ENCODE assay signal across 8 cellular contexts in the genomic region with DNA sequence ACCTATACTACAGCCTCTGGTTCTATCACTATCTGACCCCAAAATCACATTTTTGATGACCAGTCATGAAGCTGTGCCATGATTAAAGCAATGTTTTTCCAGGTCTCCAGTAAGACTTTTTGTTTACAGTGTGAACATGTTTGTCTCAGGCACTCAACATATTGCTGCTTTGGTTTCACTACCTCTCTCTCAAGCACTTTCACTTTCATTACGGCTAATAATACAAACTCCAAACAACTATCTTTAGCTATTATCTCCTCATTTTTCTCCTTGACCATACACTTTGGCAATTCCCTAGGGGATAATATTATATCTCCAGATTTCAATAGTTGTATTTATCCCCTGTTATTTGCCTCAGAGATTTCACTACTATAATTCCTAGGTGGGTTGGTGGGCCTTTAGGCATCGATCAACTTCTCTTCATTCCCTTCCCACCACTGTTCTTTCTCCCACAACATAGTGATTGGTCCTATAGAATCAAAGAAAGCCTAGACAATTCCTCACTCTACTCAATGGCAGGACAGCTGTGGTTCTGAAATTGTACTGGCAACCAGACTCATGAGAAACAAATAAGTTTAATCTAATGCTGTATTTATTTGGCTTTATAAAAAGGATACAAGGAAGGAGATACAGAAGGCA.
DNase-seq lines count a peak whose midpoint lies in the region; ATAC-seq and FAIRE-seq lines count a peak whose summit lies in the region.

No MANE protein-coding gene starts in this region.

- intact Hi-C loops in left ventricle myocardium superior (cut with micrococcal nuclease), result no loop called here
- intact Hi-C loops in activated T-helper 1 cell treated with anti-CD3 and anti-CD28 coated beads, Interleukin-12 subunit alpha, Interleukin-12 subunit beta, Interleukin-2, Interleukin-4 antibody, amounts not matched to agents 30 ng/mL and 10 ng/mL and 1 ng/mL, durations not matched to agents 14 hours and 24 hours and 36 hours (cut with micrococcal nuclease), result no loop called here

- H3K36me3 Mint-ChIP-seq in activated T-helper 1 cell treated with anti-CD3 and anti-CD28 coated beads, Interleukin-12 subunit alpha, Interleukin-12 subunit beta, Interleukin-2, Interleukin-4 antibody, amounts not matched to agents 30 ng/mL and 10 ng/mL and 1 ng/mL, durations not matched to agents 14 hours and 24 hours and 36 hours (ENCODE audit: low read depth), result no peaks in the 10 kb centered on the region

- no peak overlapping the region for H3K4me3 Mint-ChIP-seq in activated T-helper 1 cell treated with anti-CD3 and anti-CD28 coated beads, Interleukin-12 subunit alpha, Interleukin-12 subunit beta, Interleukin-2, Interleukin-4 antibody, amounts not matched to agents 30 ng/mL and 10 ng/mL and 1 ng/mL, durations not matched to agents 14 hours and 24 hours and 36 hours

- peak; percentile 84 for ATAC-seq in GM21576 (IDR thresholded peaks at IDR 0.05; ENCODE audit: unreplicated experiment)
- ATAC-seq in left ventricle myocardium superior, result peak; percentile 30

- no peaks in the 10 kb centered on the region for H3K27me3 Mint-ChIP-seq in activated T-helper 1 cell treated with anti-CD3 and anti-CD28 coated beads, Interleukin-12 subunit alpha, Interleukin-12 subunit beta, Interleukin-2, Interleukin-4 antibody, amounts not matched to agents 30 ng/mL and 10 ng/mL and 1 ng/mL, durations not matched to agents 14 hours and 24 hours and 36 hours (ENCODE audit: insufficient read depth)

- no peaks in the 10 kb centered on the region for H3K9me3 ChIP-seq in KOPT-K1 (ENCODE audit: insufficient read depth, low read length, poor library complexity, severe bottlenecking)

- H3K27ac Mint-ChIP-seq in activated T-helper 1 cell treated with anti-CD3 and anti-CD28 coated beads, Interleukin-12 subunit alpha, Interleukin-12 subunit beta, Interleukin-2, Interleukin-4 antibody, amounts not matched to agents 30 ng/mL and 10 ng/mL and 1 ng/mL, durations not matched to agents 14 hours and 24 hours and 36 hours, result no peak overlapping the region

- DNase-seq in GM18507 (ENCODE audit: extremely low spot score, insufficient read length, low read depth) (no peak), left ventricle myocardium superior (no peak), AG08396 (ENCODE audit: low spot score) (no peak), activated gamma-delta T cell (lab: John Stamatoyannopoulos, UW) (no peak)
- no peak for DNase-seq in activated T-helper 1 cell treated with anti-CD3 and anti-CD28 coated beads, Interleukin-12 subunit alpha, Interleukin-12 subunit beta, Interleukin-2, Interleukin-4 antibody, amounts not matched to agents 30 ng/mL and 10 ng/mL and 1 ng/mL, durations not matched to agents 14 hours and 24 hours and 36 hours (ENCODE audit: low spot score)
- no peak for DNase-seq in stimulated activated CD4-positive, alpha-beta T cell treated with anti-CD3 and anti-CD28 coated beads, Interleukin-2, amount 100 ng/mL, for 48 hours

- peaks cover 6% of the 10 kb centered on the region for H3K4me1 Mint-ChIP-seq in activated T-helper 1 cell treated with anti-CD3 and anti-CD28 coated beads, Interleukin-12 subunit alpha, Interleukin-12 subunit beta, Interleukin-2, Interleukin-4 antibody, amounts not matched to agents 30 ng/mL and 10 ng/mL and 1 ng/mL, durations not matched to agents 14 hours and 24 hours and 36 hours (ENCODE audit: low read depth)

- peak overlapping the region; percentile 30 for H3K27ac ChIP-seq in KOPT-K1 (ENCODE audit: low read depth, low read length, poor library complexity, severe bottlenecking)

- H3K36me3 ChIP-seq in KOPT-K1 (ENCODE audit: insufficient read depth, low read length), result no peaks in the 10 kb centered on the region

- H3K9me3 Mint-ChIP-seq in activated T-helper 1 cell treated with anti-CD3 and anti-CD28 coated beads, Interleukin-12 subunit alpha, Interleukin-12 subunit beta, Interleukin-2, Interleukin-4 antibody, amounts not matched to agents 30 ng/mL and 10 ng/mL and 1 ng/mL, durations not matched to agents 14 hours and 24 hours and 36 hours, result peaks cover 11% of the 10 kb centered on the region

- peak; percentile 83 for FAIRE-seq in GM18507 (lab: Jason Lieb, UNC)
